ENCODE assay signal across 17 cellular contexts in the genomic region with DNA sequence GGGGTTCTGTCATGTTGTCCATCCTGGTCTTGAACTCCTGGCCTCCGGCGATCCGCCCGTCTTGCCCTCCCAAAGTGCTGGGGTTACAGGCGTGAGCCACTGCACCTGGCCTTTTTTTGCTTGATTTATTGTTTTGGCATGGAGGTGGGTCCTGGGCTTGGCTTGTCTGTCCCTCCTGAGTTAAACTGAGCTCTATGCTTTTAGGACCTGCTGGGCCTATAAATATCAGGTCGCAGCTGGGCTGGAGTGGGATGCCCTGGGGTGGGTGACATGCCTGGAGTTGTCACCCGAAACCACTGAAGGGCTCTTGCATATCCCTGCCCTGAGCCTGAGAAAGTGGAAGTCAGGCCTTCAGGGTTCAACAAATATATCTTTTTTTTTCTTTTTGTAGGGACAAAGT. TPM values are rescaled to one million over a fixed set of nuclear protein-coding genes. Genes with fewer than 3 reads are reported as not detected.
"Had no signal": no experiment of that assay in that cellular context is flagged by ENCODE, and none has a peak within 500 bp of the region (broad histone marks: within the 10 kb centered on the region; RNA-seq: fewer than 3 reads in every experiment).

No MANE protein-coding gene starts in this region.

- H3K27ac ChIP-seq: brain microvascular endothelial cell, coronary artery, thoracic aorta had no signal

- H3K27me3 ChIP-seq: brain microvascular endothelial cell, esophagus squamous epithelium had no signal

- H3K4me3 ChIP-seq: coronary artery, esophagus squamous epithelium, thoracic aorta had no signal

- DNase-seq: activated B cell treated with CpG ODN at 0.5 μM for 24 hours; activated CD4-positive, alpha-beta T cell treated with anti-CD3 and anti-CD28 coated beads, Interleukin-2, amount 10 ng/mL, durations not matched to agents 24 days and 14 days; anterior cingulate cortex; brain microvascular endothelial cell; esophagus squamous epithelium; hippocampal formation; stimulated activated CD4-positive, alpha-beta T cell treated with anti-CD3 and anti-CD28 coated beads, Interleukin-1b, Interleukin-23, amount 100 ng/mL, for 48 hours; T-helper 2 cell had no signal

- H3K36me3 ChIP-seq: brain microvascular endothelial cell, esophagus squamous epithelium, thoracic aorta had no signal

- H3K27me3 Mint-ChIP-seq: activated B cell treated with CpG ODN at 0.5 μM for 24 hours; activated CD4-positive, alpha-beta T cell treated with anti-CD3 and anti-CD28 coated beads, Interleukin-2, amount 10 ng/mL, durations not matched to agents 24 days and 14 days; central memory CD8-positive, alpha-beta T cell had no signal

- H3K27ac Mint-ChIP-seq: activated B cell treated with CpG ODN at 0.5 μM for 24 hours; activated CD4-positive, alpha-beta T cell treated with anti-CD3 and anti-CD28 coated beads, Interleukin-2, amount 10 ng/mL, durations not matched to agents 24 days and 14 days; activated T-helper 1 cell treated with anti-CD3 and anti-CD28 coated beads, Interleukin-12 subunit alpha, Interleukin-12 subunit beta, Interleukin-2, Interleukin-4 antibody, amounts not matched to agents 30 ng/mL and 10 ng/mL and 1 ng/mL, durations not matched to agents 14 hours and 24 hours and 36 hours had no signal

- H3K9me3 Mint-ChIP-seq: activated B cell treated with CpG ODN at 0.5 μM for 24 hours; activated CD4-positive, alpha-beta T cell treated with anti-CD3 and anti-CD28 coated beads, Interleukin-2, amount 10 ng/mL, durations not matched to agents 24 days and 14 days; activated T-helper 1 cell treated with anti-CD3 and anti-CD28 coated beads, Interleukin-12 subunit alpha, Interleukin-12 subunit beta, Interleukin-2, Interleukin-4 antibody, amounts not matched to agents 30 ng/mL and 10 ng/mL and 1 ng/mL, durations not matched to agents 14 hours and 24 hours and 36 hours; central memory CD8-positive, alpha-beta T cell had no signal

- FAIRE-seq: TTC549 had no signal

- H3K4me1 Mint-ChIP-seq: activated CD4-positive, alpha-beta T cell treated with anti-CD3 and anti-CD28 coated beads, Interleukin-2, amount 10 ng/mL, durations not matched to agents 24 days and 14 days had no signal

- H3K4me3 Mint-ChIP-seq: activated B cell treated with CpG ODN at 0.5 μM for 24 hours; activated CD4-positive, alpha-beta T cell treated with anti-CD3 and anti-CD28 coated beads, Interleukin-2, amount 10 ng/mL, durations not matched to agents 24 days and 14 days; activated T-helper 1 cell treated with anti-CD3 and anti-CD28 coated beads, Interleukin-12 subunit alpha, Interleukin-12 subunit beta, Interleukin-2, Interleukin-4 antibody, amounts not matched to agents 30 ng/mL and 10 ng/mL and 1 ng/mL, durations not matched to agents 14 hours and 24 hours and 36 hours; central memory CD8-positive, alpha-beta T cell had no signal

- H3K9me3 ChIP-seq: esophagus squamous epithelium, thoracic aorta had no signal

RNA-seq across cellular contexts. Expression of gene ARRDC5, which starts 5.5 kb away (rescaled TPM):
- total RNA-seq: fibroblast of villous mesenchyme, kidney epithelial cell, osteocyte had no signal
- polyA plus RNA-seq: neural cell had no signal
